ENCODE assay signal across 24 cellular contexts in the genomic region with DNA sequence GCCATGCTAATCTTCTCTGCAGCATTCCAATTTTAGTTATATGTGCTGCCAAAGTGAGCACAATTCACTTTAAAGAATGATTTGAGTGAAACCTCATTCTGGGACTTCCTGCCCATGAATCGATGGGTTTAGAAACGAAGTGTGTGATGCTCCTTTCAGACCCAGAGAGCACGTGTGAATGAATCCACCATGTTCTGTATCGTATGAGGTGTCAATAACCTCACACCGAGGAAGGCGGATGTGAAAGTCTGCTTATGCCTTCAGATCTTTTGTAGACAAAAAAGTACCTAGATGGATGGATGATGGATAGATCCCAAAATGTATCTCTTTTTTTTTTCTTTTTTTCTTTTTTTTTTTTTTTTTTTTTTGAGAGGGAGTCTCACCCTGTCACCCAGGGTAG. TPM values are rescaled to one million over a fixed set of nuclear protein-coding genes. Genes with fewer than 3 reads are reported as not detected.
DNase-seq lines count a peak whose midpoint lies in the region; ATAC-seq and FAIRE-seq lines count a peak whose summit lies in the region.
"Had no signal": no experiment of that assay in that cellular context is flagged by ENCODE, and none has a peak within 500 bp of the region (broad histone marks: within the 10 kb centered on the region; RNA-seq: fewer than 3 reads in every experiment).

No MANE protein-coding gene starts in this region.

- peaks cover 28 to 88% of the 10 kb centered on the region in 2 donors for H3K36me3 Mint-ChIP-seq in activated naive CD4-positive, alpha-beta T cell treated with anti-CD3 and anti-CD28 coated beads, Interleukin-2, amount 50 U/mL, for 72 hours
- H3K36me3 Mint-ChIP-seq in natural killer cell treated with Interleukin-12 subunit alpha and Interleukin-12 subunit beta and Interleukin-15 and Interleukin-18, amount 100 ng/mL, for 72 hours, result peaks cover 20% of the 10 kb centered on the region

- peaks cover 19 to 33% of the 10 kb centered on the region in 2 donors for H3K27me3 Mint-ChIP-seq in natural killer cell treated with Interleukin-12 subunit alpha and Interleukin-12 subunit beta and Interleukin-15 and Interleukin-18, amount 100 ng/mL, for 72 hours

- H3K4me1 Mint-ChIP-seq in natural killer cell treated with Interleukin-12 subunit alpha and Interleukin-12 subunit beta and Interleukin-15 and Interleukin-18, amount 100 ng/mL, for 72 hours (ENCODE audit: low read depth in 2 of 2), result peaks cover 36 to 76% of the 10 kb centered on the region in 2 donors

- ATAC-seq in activated naive CD4-positive, alpha-beta T cell treated with anti-CD3 and anti-CD28 coated beads, Interleukin-2, amount 50 U/mL, for 72 hours, result peak; percentile 24 to 44
- ATAC-seq in natural killer cell treated with Interleukin-12 subunit alpha and Interleukin-12 subunit beta and Interleukin-15 and Interleukin-18, amount 100 ng/mL, for 72 hours, result peak in 1 of 2 donors; percentile 63
- ATAC-seq in GM21526 (IDR thresholded peaks at IDR 0.05; ENCODE audit: low FRiP score, unreplicated experiment) (no peak), Right ventricle myocardium superior (ENCODE audit: poor library complexity) (no peak)
- ATAC-seq: heart right ventricle, right cardiac atrium had no signal

- intact Hi-C loops in Right ventricle myocardium superior (cut with DNase I), result no loop called here

- H3K27ac Mint-ChIP-seq in activated naive CD4-positive, alpha-beta T cell treated with anti-CD3 and anti-CD28 coated beads, Interleukin-2, amount 50 U/mL, for 72 hours, result peak overlapping the region in 1 of 2 donors; percentile 69
- peak overlapping the region in 1 of 2 donors; percentile 88 for H3K27ac Mint-ChIP-seq in natural killer cell treated with Interleukin-12 subunit alpha and Interleukin-12 subunit beta and Interleukin-15 and Interleukin-18, amount 100 ng/mL, for 72 hours

- peak overlapping the region; percentile 49 for H3K4me3 Mint-ChIP-seq in natural killer cell treated with Interleukin-12 subunit alpha and Interleukin-12 subunit beta and Interleukin-15 and Interleukin-18, amount 100 ng/mL, for 72 hours

- H3K9me3 Mint-ChIP-seq in activated naive CD4-positive, alpha-beta T cell treated with anti-CD3 and anti-CD28 coated beads, Interleukin-2, amount 50 U/mL, for 72 hours, result peaks cover 0 to 13% of the 10 kb centered on the region in 2 donors
- no peaks in the 10 kb centered on the region for H3K9me3 Mint-ChIP-seq in natural killer cell treated with Interleukin-12 subunit alpha and Interleukin-12 subunit beta and Interleukin-15 and Interleukin-18, amount 100 ng/mL, for 72 hours

- DNase-seq in activated naive CD4-positive, alpha-beta T cell treated with Interleukin-2 at 50 U/mL for 16 hours, result peak; percentile 30
- no peak for DNase-seq in activated naive CD4-positive, alpha-beta T cell treated with anti-CD3 and anti-CD28 coated beads, Interleukin-2, amount 50 U/mL, for 16 hours
- DNase-seq in GM18507 (ENCODE audit: extremely low spot score, insufficient read length, low read depth), result no peak
- peak in 1 of 2 donors; percentile 31 for DNase-seq in activated naive CD4-positive, alpha-beta T cell treated with anti-CD3 and anti-CD28 coated beads, Interleukin-2, amount 50 U/mL, for 72 hours (ENCODE audit: low spot score in 2 of 2)
- no peak for DNase-seq in natural killer cell treated with Interleukin-12 subunit alpha and Interleukin-12 subunit beta and Interleukin-15 and Interleukin-18, amount 100 ng/mL, for 72 hours (ENCODE audit: low spot score)
- DNase-seq in cortex of kidney (lab: John Stamatoyannopoulos, UW), result no peak
- no peak for DNase-seq in Right ventricle myocardium superior
- DNase-seq: aorta, COR-L47, heart right ventricle, Kasumi-1, NCI-H1105 treated with DMSO at 0.1 percent for 48 hours, NCI-H69, right cardiac atrium, SHP77 treated with DMSO at 0.1 percent for 48 hours, substantia nigra, uterus, WERI-Rb-1 had no signal

- FAIRE-seq in GM18507 (lab: Jason Lieb, UNC), result peak; percentile 77

RNA-seq across cellular contexts. Expression of a gene that starts 13.8 kb away (rescaled TPM):
- total RNA-seq in activated naive CD4-positive, alpha-beta T cell treated with anti-CD3 and anti-CD28 coated beads, Interleukin-2, amount 50 U/mL, for 72 hours, result 10 to 100 TPM; 13.0 to 51.9 TPM
- 1 to 10 TPM; 1.7 to 9.2 TPM for total RNA-seq in natural killer cell treated with Interleukin-12 subunit alpha and Interleukin-12 subunit beta and Interleukin-15 and Interleukin-18, amount 100 ng/mL, for 72 hours
- not detected for total RNA-seq in Right ventricle myocardium superior
- total RNA-seq: chondrocyte, Daoy, osteocyte had no signal

RNA-seq across cellular contexts. Expression of a gene that starts 21.7 kb away (rescaled TPM):
- 10 to 100 TPM in 1 of 2 donors, 1 to 10 TPM in 1; 9.8 to 68.6 TPM for total RNA-seq in activated naive CD4-positive, alpha-beta T cell treated with anti-CD3 and anti-CD28 coated beads, Interleukin-2, amount 50 U/mL, for 72 hours
- total RNA-seq in natural killer cell treated with Interleukin-12 subunit alpha and Interleukin-12 subunit beta and Interleukin-15 and Interleukin-18, amount 100 ng/mL, for 72 hours, result 1 to 10 TPM in 1 of 2 donors, under 1 TPM in 1; 0.19 to 8.4 TPM
- total RNA-seq in Right ventricle myocardium superior, result not detected
- total RNA-seq: chondrocyte, osteocyte, right cardiac atrium had no signal

RNA-seq across cellular contexts. Expression of a gene that starts 51.2 kb away (rescaled TPM):
- not detected for total RNA-seq in activated naive CD4-positive, alpha-beta T cell treated with anti-CD3 and anti-CD28 coated beads, Interleukin-2, amount 50 U/mL, for 72 hours
- not detected for total RNA-seq in natural killer cell treated with Interleukin-12 subunit alpha and Interleukin-12 subunit beta and Interleukin-15 and Interleukin-18, amount 100 ng/mL, for 72 hours
- total RNA-seq in Right ventricle myocardium superior, result not detected
- total RNA-seq: aorta; chondrocyte; Daoy; heart right ventricle; lower leg skin; osteocyte; right cardiac atrium; T-helper 1 cell treated with Interleukin-12 subunit alpha and Interleukin-12 subunit beta and Interleukin-4 antibody, amounts not matched to agents 30 ng/mL and 1 ng/mL, for 36 hours; uterus had no signal

Comparison
In these comparisons a context has a peak if more than half of its experiments do, and no peak if none do; other contexts are left out.
1. ATAC-seq: peak in activated naive CD4-positive, alpha-beta T cell treated with anti-CD3 and anti-CD28 coated beads, Interleukin-2, amount 50 U/mL, for 72 hours (2 of 2); none in GM21526 (single experiment) and Right ventricle myocardium superior (single experiment).